21 cellular contexts compared by ENCODE assay signal in genomic region chr1:118360817-118361216, GRCh38.
DNase-seq lines count a peak whose midpoint lies in the region; ATAC-seq, FAIRE-seq and TF ChIP-seq lines count a peak whose summit lies in the region.
"Had no signal": no experiment of that assay in that cellular context is flagged by ENCODE, and none has a peak within 500 bp of the region (broad histone marks: within the 10 kb centered on the region; RNA-seq: fewer than 3 reads in every experiment).

No MANE protein-coding gene starts in this region.

- no peaks in the 10 kb centered on the region for H3K27me3 ChIP-seq in WERI-Rb-1 (ENCODE audit: insufficient read depth, low read depth, severe bottlenecking)
- H3K27me3 ChIP-seq: gastrocnemius medialis, uterus had no signal

- no peaks in the 10 kb centered on the region for H3K36me3 ChIP-seq in WERI-Rb-1
- H3K36me3 ChIP-seq: gastrocnemius medialis, uterus had no signal

- ATAC-seq in HG02763 (IDR thresholded peaks at IDR 0.05; ENCODE audit: unreplicated experiment), result no peak
- ATAC-seq: gastrocnemius medialis, GM12878, WTC11 had no signal

- TF ChIP-seq CTCF in epithelial cell of proximal tubule (conservative IDR thresholded peaks at IDR 0.05; ENCODE audit: low read depth, low read length) (no peak), WERI-Rb-1 (IDR thresholded peaks at IDR 0.05; ENCODE audit: low read depth, low read length) (no peak)

- peak; percentile 86 for FAIRE-seq in RCC 7860 (lab: Jason Lieb, UNC)
- FAIRE-seq: GM12878, H54, small intestine had no signal

- H3K4me3 ChIP-seq in epithelial cell of proximal tubule (ENCODE audit: low read depth, low read length), result no peak overlapping the region
- no peak overlapping the region for H3K4me3 ChIP-seq in skeletal muscle cell (ENCODE audit: low read depth, low read length)
- no peak overlapping the region for H3K4me3 ChIP-seq in WERI-Rb-1 (ENCODE audit: low read depth, low read length)
- H3K4me3 ChIP-seq: gastrocnemius medialis, GM12878, uterus had no signal

- no peak overlapping the region for H3K27ac ChIP-seq in WERI-Rb-1
- H3K27ac ChIP-seq: gastrocnemius medialis, uterus had no signal

- DNase-seq in GM04504 (ENCODE audit: low read depth) (peak; percentile 70), RCC 7860 (ENCODE audit: low spot score) (peak; percentile 61), epithelial cell of proximal tubule (ENCODE audit: low read depth) (peak; percentile 42), skeletal muscle cell (ENCODE audit: low read depth) (peak; percentile 20), WERI-Rb-1 (no peak), NCI-H524 (lab: John Stamatoyannopoulos, UW) (no peak)
- DNase-seq: activated effector memory CD4-positive, alpha-beta T cell treated with anti-CD3 and anti-CD28 coated beads, Interleukin-2, amount 50 U/mL, for 16 hours; aorta; CD4-positive, CD25-positive, alpha-beta regulatory T cell; gastrocnemius medialis; immature natural killer cell; NCI-H1417 treated with DMSO at 0.1 percent for 48 hours; NCI-H345; small intestine; stimulated activated naive CD4-positive, alpha-beta T cell treated with Interleukin-2 at 50 U/mL for 16 hours; SW 1271; uterus had no signal

- H3K9me3 ChIP-seq in WERI-Rb-1 (ENCODE audit: severe bottlenecking), result peaks cover 6% of the 10 kb centered on the region
- H3K9me3 ChIP-seq: uterus had no signal

Comparison
In these comparisons a context has a peak if more than half of its experiments do, and no peak if none do; other contexts are left out.
1. DNase-seq: peak in GM04504 (single experiment), RCC 7860 (single experiment), epithelial cell of proximal tubule (single experiment) and skeletal muscle cell (single experiment); none in WERI-Rb-1 (single experiment) and NCI-H524 (0 of 2).